23 cellular contexts compared by ENCODE assay signal in the genomic region with DNA sequence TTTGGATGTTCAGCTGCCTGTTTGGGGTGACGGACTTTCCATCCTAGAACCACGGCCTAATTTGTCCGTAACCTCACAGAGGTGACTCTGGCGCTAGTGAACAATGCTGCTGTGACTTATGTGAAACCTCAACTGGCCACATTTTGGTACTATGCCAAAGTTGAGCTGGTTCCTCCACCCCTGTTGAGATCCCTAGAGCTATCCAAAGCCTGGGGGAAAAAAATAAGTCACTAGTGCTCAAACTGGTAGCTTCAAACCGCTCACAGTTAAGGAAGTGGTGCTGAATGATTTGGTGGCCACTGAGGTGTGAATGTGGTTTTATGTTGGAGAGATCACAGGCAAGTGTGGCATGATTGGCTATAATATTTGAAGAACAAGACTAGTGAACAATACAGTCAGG. TPM values are rescaled to one million over a fixed set of nuclear protein-coding genes. Genes with fewer than 3 reads are reported as not detected.
A peak's percentile ranks its signal among the peaks of the same experiment; 100 is the strongest.
DNase-seq lines count a peak whose midpoint lies in the region; ATAC-seq, FAIRE-seq and TF ChIP-seq lines count a peak whose summit lies in the region.
"Had no signal": no experiment of that assay in that cellular context is flagged by ENCODE, and none has a peak within 500 bp of the region (broad histone marks: within the 10 kb centered on the region; RNA-seq: fewer than 3 reads in every experiment).

No MANE protein-coding gene starts in this region.

- H3K9ac ChIP-seq in iPS-15b (ENCODE audit: low read depth, low read length), result peak overlapping the region; percentile 32
- H3K9ac ChIP-seq: SK-N-SH had no signal

- peaks cover 34% of the 10 kb centered on the region for H3K27me3 Mint-ChIP-seq in stimulated activated memory B cell treated with anti-CD40 and anti-IgM and Interleukin-4, amounts not matched to agents 10 μg/mL and 1 μg/mL and 100 μg/mL, for 72 hours
- peaks cover under 1% of the 10 kb centered on the region for H3K27me3 Mint-ChIP-seq in osteocyte (ENCODE audit: unreplicated experiment)

- no peak for TF ChIP-seq CTCF in osteocyte (IDR thresholded peaks at IDR 0.05)

- ATAC-seq in stimulated activated memory B cell treated with anti-CD40 and anti-IgM and Interleukin-4, amounts not matched to agents 10 μg/mL and 1 μg/mL and 100 μg/mL, for 72 hours, result peak; percentile 27

- no peaks in the 10 kb centered on the region for H3K4me1 ChIP-seq in iPS-15b (ENCODE audit: control insufficient read depth, insufficient read depth, low read length)
- H3K4me1 ChIP-seq: right atrium auricular region had no signal

- H3K9me3 ChIP-seq in iPS-15b (ENCODE audit: control insufficient read depth, insufficient read depth, low read length), result no peaks in the 10 kb centered on the region
- H3K9me3 ChIP-seq: right atrium auricular region, SK-N-SH had no signal

- no peaks in the 10 kb centered on the region for H3K27me3 ChIP-seq in iPS-15b (ENCODE audit: control insufficient read depth, insufficient read depth, low read length)
- H3K27me3 ChIP-seq: right atrium auricular region had no signal

- H3K4me1 Mint-ChIP-seq in stimulated activated memory B cell treated with anti-CD40 and anti-IgM and Interleukin-4, amounts not matched to agents 10 μg/mL and 1 μg/mL and 100 μg/mL, for 72 hours, result peaks cover 8% of the 10 kb centered on the region
- H3K4me1 Mint-ChIP-seq in osteocyte (ENCODE audit: unreplicated experiment), result no peaks in the 10 kb centered on the region

- no peaks in the 10 kb centered on the region for H3K9me3 Mint-ChIP-seq in stimulated activated memory B cell treated with anti-CD40 and anti-IgM and Interleukin-4, amounts not matched to agents 10 μg/mL and 1 μg/mL and 100 μg/mL, for 72 hours
- no peaks in the 10 kb centered on the region for H3K9me3 Mint-ChIP-seq in osteocyte (ENCODE audit: unreplicated experiment)
- H3K9me3 Mint-ChIP-seq: brain, IgD-negative memory B cell had no signal

- no peak overlapping the region for H3K4me3 ChIP-seq in iPS-15b (ENCODE audit: low read depth, low read length)
- H3K4me3 ChIP-seq: right atrium auricular region had no signal

- H3K36me3 ChIP-seq in iPS-15b (ENCODE audit: control insufficient read depth, insufficient read depth, low read length), result no peaks in the 10 kb centered on the region
- H3K36me3 ChIP-seq: right atrium auricular region, WERI-Rb-1 had no signal

- no peaks in the 10 kb centered on the region for H3K36me3 Mint-ChIP-seq in stimulated activated memory B cell treated with anti-CD40 and anti-IgM and Interleukin-4, amounts not matched to agents 10 μg/mL and 1 μg/mL and 100 μg/mL, for 72 hours
- H3K36me3 Mint-ChIP-seq in osteocyte (ENCODE audit: unreplicated experiment), result no peaks in the 10 kb centered on the region
- H3K36me3 Mint-ChIP-seq: brain; CD4-positive, CD25-positive, alpha-beta regulatory T cell; IgD-negative memory B cell had no signal

- FAIRE-seq in RCC 7860 (lab: Jason Lieb, UNC) (peak; percentile 87), GM12892 (lab: Jason Lieb, UNC) (no peak)

- H3K4me3 Mint-ChIP-seq in stimulated activated memory B cell treated with anti-CD40 and anti-IgM and Interleukin-4, amounts not matched to agents 10 μg/mL and 1 μg/mL and 100 μg/mL, for 72 hours, result no peak overlapping the region
- H3K4me3 Mint-ChIP-seq in osteocyte (ENCODE audit: unreplicated experiment), result no peak overlapping the region
- H3K4me3 Mint-ChIP-seq: brain; CD4-positive, CD25-positive, alpha-beta regulatory T cell had no signal

- no peak overlapping the region for H3K27ac Mint-ChIP-seq in stimulated activated memory B cell treated with anti-CD40 and anti-IgM and Interleukin-4, amounts not matched to agents 10 μg/mL and 1 μg/mL and 100 μg/mL, for 72 hours
- no peak overlapping the region for H3K27ac Mint-ChIP-seq in osteocyte (ENCODE audit: unreplicated experiment)
- H3K27ac Mint-ChIP-seq: brain; CD4-positive, CD25-positive, alpha-beta regulatory T cell; IgD-negative memory B cell had no signal

- DNase-seq in HK-2 (ENCODE audit: unreplicated experiment) (peak; percentile 22), RCC 7860 (ENCODE audit: low spot score) (peak; percentile 65), NCI-H446 (lab: John Stamatoyannopoulos, UW) (no peak), osteocyte (ENCODE audit: extremely low spot score, unreplicated experiment) (no peak), GM12892 (ENCODE audit: insufficient read length) (no peak)
- DNase-seq: activated CD4-positive, alpha-beta T cell treated with anti-CD3 and anti-CD28 coated beads, Interleukin-2, amount 50 U/mL, for 4 hours; activated CD8-positive, alpha-beta memory T cell treated with anti-CD3 and anti-CD28 coated beads, Interleukin-2, amount 50 U/mL, for 4 hours; CD4-positive, CD25-positive, alpha-beta regulatory T cell; HCEC 1CT; mesendoderm; MM.1S; NCI-H1436 treated with DMSO at 0.1 percent for 48 hours; NCI-H2107; occipital lobe; SK-N-SH; stimulated activated CD4-positive, alpha-beta T cell treated with anti-CD3 and anti-CD28 coated beads, Interleukin-4, amount 100 ng/mL, for 1 hour; stimulated activated naive CD4-positive, alpha-beta T cell treated with Interleukin-2 at 50 U/mL for 16 hours; WERI-Rb-1 had no signal

- no peak for TF ChIP-seq POLR2A in GM12892 (IDR thresholded peaks at IDR 0.05; ENCODE audit: low read depth, low read length)

RNA-seq across cellular contexts. Expression of a gene that starts 11.3 kb away (rescaled TPM):
- 32.8 and 33.3 TPM in 2 replicates for total RNA-seq in osteocyte
- 15.9 TPM for polyA plus RNA-seq in GM12892 (2012; ENCODE audit: missing spikeins)

RNA-seq across cellular contexts. Expression of a gene that starts 29.0 kb away (rescaled TPM):
- 26.7 and 28.9 TPM in 2 replicates for total RNA-seq in osteocyte
- 8.8 TPM for polyA plus RNA-seq in GM12892 (2012; ENCODE audit: missing spikeins)

RNA-seq across cellular contexts. Expression of a gene that starts 33.9 kb away (rescaled TPM):
- 1.2 and 1.6 TPM in 2 replicates for total RNA-seq in osteocyte
- 1.6 TPM for polyA plus RNA-seq in GM12892 (2012; ENCODE audit: missing spikeins)

RNA-seq across cellular contexts. Expression of a gene that starts 34.6 kb away (rescaled TPM):
- total RNA-seq in osteocyte, result 35.8 and 40.4 TPM in 2 replicates
- polyA plus RNA-seq in GM12892 (2012; ENCODE audit: missing spikeins), result 17.1 TPM

RNA-seq across cellular contexts. Expression of a gene that starts 38.3 kb away (rescaled TPM):
- total RNA-seq in osteocyte, result 47.2 and 55.5 TPM in 2 replicates
- 70.7 TPM for polyA plus RNA-seq in GM12892 (2012; ENCODE audit: missing spikeins)

Comparison
In these comparisons a context has a peak if more than half of its experiments do, and no peak if none do; other contexts are left out.
1. DNase-seq: peak in HK-2 (single experiment) and RCC 7860 (single experiment); none in NCI-H446 (0 of 2), osteocyte (single experiment) and GM12892 (single experiment).